Comparison of ENCODE assay signal across 1 cellular context in genomic region chr6:157985378-157986155, GRCh38.
TF ChIP-seq lines count a peak whose summit lies in the region.

No MANE protein-coding gene starts in this region.

TF ChIP-seq in IMR-90, 13 proteins besides CTCF, POLR2A, EP300 and RAD21 (continued from another document):
- TF ChIP-seq ELK1 (IDR thresholded peaks at IDR 0.05; ENCODE audit: borderline replicate concordance, low read depth, low read length) (no peak), BHLHE40 (IDR thresholded peaks at IDR 0.05; ENCODE audit: low read depth, low read length) (no peak), MAFK (IDR thresholded peaks at IDR 0.05; ENCODE audit: low read depth, low read length) (no peak), MAZ (IDR thresholded peaks at IDR 0.05; ENCODE audit: borderline replicate concordance, low read depth, low read length) (no peak), FOS (IDR thresholded peaks at IDR 0.05; ENCODE audit: low read depth, low read length) (no peak), MXI1 (IDR thresholded peaks at IDR 0.05; ENCODE audit: borderline replicate concordance, low read depth, low read length) (no peak), SMC3 (IDR thresholded peaks at IDR 0.05; ENCODE audit: low read depth, low read length) (no peak), NFE2L2 (IDR thresholded peaks at IDR 0.05; ENCODE audit: low read depth, low read length) (no peak), CHD1 (IDR thresholded peaks at IDR 0.05; ENCODE audit: low read depth, low read length) (no peak), CEBPB (IDR thresholded peaks at IDR 0.05; ENCODE audit: low read depth, low read length) (no peak)
TF ChIP-seq in IMR-90: peak in this region for 0.
